In genomic region chr6:157728183-157728881, GRCh38 we compare ENCODE assay signal across 1 cellular context.
TF ChIP-seq lines count a peak whose summit lies in the region.

No MANE protein-coding gene starts in this region.

TF ChIP-seq in H1, 55 proteins besides CTCF, POLR2A, EP300 and RAD21 (continued from another document):
- TF ChIP-seq, protein P1, sequence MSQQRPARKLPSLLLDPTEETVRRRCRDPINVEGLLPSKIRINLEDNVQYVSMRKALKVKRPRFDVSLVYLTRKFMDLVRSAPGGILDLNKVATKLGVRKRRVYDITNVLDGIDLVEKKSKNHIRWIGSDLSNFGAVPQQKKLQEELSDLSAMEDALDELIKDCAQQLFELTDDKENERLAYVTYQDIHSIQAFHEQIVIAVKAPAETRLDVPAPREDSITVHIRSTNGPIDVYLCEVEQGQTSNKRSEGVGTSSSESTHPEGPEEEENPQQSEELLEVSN (IDR thresholded peaks at IDR 0.05) = no peak
- no peak for TF ChIP-seq CHD7 (IDR thresholded peaks at IDR 0.05; ENCODE audit: insufficient replicate concordance, low read length)
- TF ChIP-seq RBBP5 (IDR thresholded peaks at IDR 0.05; ENCODE audit: borderline replicate concordance, low read depth, low read length) = no peak
